12 cellular contexts compared by ENCODE assay signal in the genomic region with DNA sequence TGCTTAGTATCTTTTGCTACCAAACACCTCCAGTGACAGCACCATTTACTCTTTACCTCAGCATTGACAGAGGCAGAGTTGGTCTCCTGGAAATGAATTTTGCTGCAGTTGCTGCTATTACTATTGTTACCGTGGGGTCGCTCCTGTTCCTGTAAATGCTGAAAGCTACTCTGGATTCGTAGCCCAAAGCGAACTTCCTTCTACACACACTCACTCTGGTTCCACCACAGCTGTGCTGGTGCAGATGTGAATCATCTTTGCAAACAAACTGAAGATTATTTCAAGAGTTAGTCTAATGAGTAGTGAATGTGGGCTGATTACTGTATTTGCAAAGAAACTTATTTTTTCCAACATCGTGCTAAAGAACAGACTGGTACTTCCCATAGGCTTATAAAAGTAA.
DNase-seq lines count a peak whose midpoint lies in the region; ATAC-seq and TF ChIP-seq lines count a peak whose summit lies in the region.
"Had no signal": no experiment of that assay in that cellular context is flagged by ENCODE, and none has a peak within 500 bp of the region (broad histone marks: within the 10 kb centered on the region; RNA-seq: fewer than 3 reads in every experiment).

No MANE protein-coding gene starts in this region.

- no peak for TF ChIP-seq POLR2A in vagina (IDR thresholded peaks at IDR 0.05)

- H3K27ac ChIP-seq in Panc1 (ENCODE audit: low read length) (0 out of 2 replicates have a peak overlapping the region, but pooled peaks have one; percentile 25), vagina (no peak overlapping the region)
- H3K27ac ChIP-seq: heart right ventricle, right atrium auricular region, upper lobe of left lung had no signal

- peak; percentile 81 for ATAC-seq in Panc1

- H3K27me3 ChIP-seq in Panc1 (ENCODE audit: control insufficient read depth, insufficient read depth, low read length) (no peaks in the 10 kb centered on the region), vagina (no peaks in the 10 kb centered on the region)
- H3K27me3 ChIP-seq: heart right ventricle, right atrium auricular region, upper lobe of left lung had no signal

- no peaks in the 10 kb centered on the region; the same call in 1 of the 2 replicates for H3K9me3 ChIP-seq in Panc1 (ENCODE audit: control insufficient read depth, insufficient read depth, low read depth, low read length)
- H3K9me3 ChIP-seq in vagina: no peaks in the 10 kb centered on the region
- H3K9me3 ChIP-seq: right atrium auricular region, upper lobe of left lung had no signal

- peak overlapping the region in 4 of 5 donors; percentile 7 to 69 (median 58) for H3K4me3 Mint-ChIP-seq in immature natural killer cell

- peaks cover 91 to 92% of the 10 kb centered on the region in 2 donors for H3K4me1 Mint-ChIP-seq in immature natural killer cell

- intact Hi-C loops in Panc1 (cut with micrococcal nuclease; ENCODE audit: unreplicated experiment): no loop called here
- intact Hi-C loops in vagina (cut with DNase I): no loop called here

- CTCF ChIA-PET in Panc1 (lab: Charles Lee): no interaction called here

- peaks cover 0 to 19% (median 16%) of the 10 kb centered on the region in 3 donors for H3K36me3 Mint-ChIP-seq in immature natural killer cell

- H3K36me3 ChIP-seq in Panc1 (ENCODE audit: control insufficient read depth, insufficient read depth, low read length) (no peaks in the 10 kb centered on the region), vagina (no peaks in the 10 kb centered on the region)
- H3K36me3 ChIP-seq: heart right ventricle, right atrium auricular region, upper lobe of left lung had no signal

- peak overlapping the region in 4 of 6 donors; percentile 56 to 94 (median 72) for H3K27ac Mint-ChIP-seq in immature natural killer cell

- no TSS peak for BruUV-seq in Panc1 (replicated peaks; lab: Mats Ljungman, UMichigan)

- peaks cover 0 to 13% (median 3%) of the 10 kb centered on the region in 6 donors for H3K9me3 Mint-ChIP-seq in immature natural killer cell

- TF ChIP-seq CTCF in HFF-Myc (IDR thresholded peaks at IDR 0.05; ENCODE audit: low read depth, low read length, missing control alignments) (peak; percentile 49), Panc1 (IDR thresholded peaks at IDR 0.05) (peak; percentile 37), vagina (IDR thresholded peaks at IDR 0.05) (no peak)

- H3K4me3 ChIP-seq in HFF-Myc (replicated peaks; ENCODE audit: low read depth, low read length): no peak overlapping the region
- no peak overlapping the region for H3K4me3 ChIP-seq in Panc1 (ENCODE audit: low read depth in 2 of 2, low read length in 2 of 2)
- no peak overlapping the region for H3K4me3 ChIP-seq in vagina
- H3K4me3 ChIP-seq: heart right ventricle, right atrium auricular region, upper lobe of left lung had no signal

- DNase-seq in EH (ENCODE audit: low read depth) (peak; percentile 87), HFF-Myc (ENCODE audit: extremely low read depth, low read depth) (peak; percentile 87), Panc1 (ENCODE audit: low read depth, low spot score) (peak; percentile 50), immature natural killer cell (no peak), GM19238 (ENCODE audit: insufficient read length, low spot score) (no peak), NCI-H2081 (lab: John Stamatoyannopoulos, UW) (no peak), vagina (ENCODE audit: extremely low spot score in 2 of 2) (no peak), NCI-H226 (no peak)
- DNase-seq: NCI-H1105, upper lobe of left lung had no signal

- peaks cover 10 to 29% (median 11%) of the 10 kb centered on the region in 3 donors for H3K27me3 Mint-ChIP-seq in immature natural killer cell (ENCODE audit: low read depth in 3 of 3)

- POLR2A ChIA-PET in Panc1 (lab: Charles Lee): no interaction called here

- in situ Hi-C loops in Panc1 (cut with HindIII; ENCODE audit: low pct_unique_long_range_greater_than_20kb, low sequenced_read_pairs): no loop called here

- H3K4me1 ChIP-seq in Panc1 (ENCODE audit: control insufficient read depth, insufficient read depth, low read length) (no peaks in the 10 kb centered on the region), vagina (no peaks in the 10 kb centered on the region)
- H3K4me1 ChIP-seq: right atrium auricular region, upper lobe of left lung had no signal

Comparison
In these comparisons a context has a peak if more than half of its experiments do, and no peak if none do; other contexts are left out.
1. DNase-seq: peak in EH (single experiment), HFF-Myc (single experiment) and Panc1 (single experiment); none in immature natural killer cell (0 of 3), GM19238 (single experiment), NCI-H2081 (0 of 2), vagina (0 of 2) and NCI-H226 (single experiment).
2. CTCF ChIP-seq: peak in HFF-Myc (single experiment) and Panc1 (single experiment); none in vagina (0 of 3).